In the genomic region with DNA sequence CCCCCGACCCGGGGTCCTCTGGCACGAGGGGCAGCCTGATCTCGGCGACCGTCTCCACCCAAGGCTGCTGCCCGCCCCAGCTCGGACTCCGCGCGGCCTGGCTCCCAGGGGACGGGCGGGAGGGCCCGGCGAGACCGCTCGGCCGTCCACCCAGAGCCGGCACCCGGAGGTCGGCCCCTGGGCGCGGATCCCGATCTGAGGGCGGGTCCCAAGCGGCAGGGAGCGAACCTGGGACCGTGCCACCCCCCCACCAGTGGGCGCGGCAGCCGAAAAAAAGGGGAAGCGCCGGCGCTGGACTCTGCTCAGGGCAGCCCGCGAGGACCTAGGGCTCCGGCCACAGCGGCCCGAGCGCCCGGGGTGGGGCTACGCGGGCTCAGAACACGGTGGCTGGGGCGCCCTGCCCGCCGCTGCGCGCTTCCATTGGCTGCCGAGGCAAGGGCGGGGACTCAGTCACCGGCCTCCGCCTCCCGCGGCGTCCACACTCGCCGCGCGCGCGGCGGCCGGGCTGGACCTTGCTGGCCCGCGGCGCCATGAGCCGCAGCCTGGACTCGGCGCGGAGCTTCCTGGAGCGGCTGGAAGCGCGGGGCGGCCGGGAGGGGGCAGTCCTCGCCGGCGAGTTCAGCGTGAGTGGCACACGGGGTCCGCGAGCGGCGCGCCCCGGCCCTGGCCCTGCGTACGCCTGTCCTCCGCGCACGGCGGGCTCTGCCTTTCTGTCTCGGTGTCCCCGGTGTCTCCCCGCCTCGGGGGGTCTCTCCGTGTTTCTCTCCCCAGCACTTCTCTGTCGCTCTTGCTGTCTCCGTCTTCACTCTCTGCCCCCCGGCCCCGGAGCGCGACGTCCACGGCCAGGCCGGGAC, we compare ENCODE assay signal across 1 cellular context.
TF ChIP-seq lines count a peak whose summit lies in the region.

A gene with protein sequence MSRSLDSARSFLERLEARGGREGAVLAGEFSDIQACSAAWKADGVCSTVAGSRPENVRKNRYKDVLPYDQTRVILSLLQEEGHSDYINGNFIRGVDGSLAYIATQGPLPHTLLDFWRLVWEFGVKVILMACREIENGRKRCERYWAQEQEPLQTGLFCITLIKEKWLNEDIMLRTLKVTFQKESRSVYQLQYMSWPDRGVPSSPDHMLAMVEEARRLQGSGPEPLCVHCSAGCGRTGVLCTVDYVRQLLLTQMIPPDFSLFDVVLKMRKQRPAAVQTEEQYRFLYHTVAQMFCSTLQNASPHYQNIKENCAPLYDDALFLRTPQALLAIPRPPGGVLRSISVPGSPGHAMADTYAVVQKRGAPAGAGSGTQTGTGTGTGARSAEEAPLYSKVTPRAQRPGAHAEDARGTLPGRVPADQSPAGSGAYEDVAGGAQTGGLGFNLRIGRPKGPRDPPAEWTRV (plus strand): TSS at position 479 of the 854 bp plus-strand sequence. CDS start 52 bp downstream, at position 531.

TF ChIP-seq in K562, 482 proteins besides CTCF, POLR2A, EP300 and RAD21 (continued from another document and continues in another):
- TF ChIP-seq, protein P1, sequence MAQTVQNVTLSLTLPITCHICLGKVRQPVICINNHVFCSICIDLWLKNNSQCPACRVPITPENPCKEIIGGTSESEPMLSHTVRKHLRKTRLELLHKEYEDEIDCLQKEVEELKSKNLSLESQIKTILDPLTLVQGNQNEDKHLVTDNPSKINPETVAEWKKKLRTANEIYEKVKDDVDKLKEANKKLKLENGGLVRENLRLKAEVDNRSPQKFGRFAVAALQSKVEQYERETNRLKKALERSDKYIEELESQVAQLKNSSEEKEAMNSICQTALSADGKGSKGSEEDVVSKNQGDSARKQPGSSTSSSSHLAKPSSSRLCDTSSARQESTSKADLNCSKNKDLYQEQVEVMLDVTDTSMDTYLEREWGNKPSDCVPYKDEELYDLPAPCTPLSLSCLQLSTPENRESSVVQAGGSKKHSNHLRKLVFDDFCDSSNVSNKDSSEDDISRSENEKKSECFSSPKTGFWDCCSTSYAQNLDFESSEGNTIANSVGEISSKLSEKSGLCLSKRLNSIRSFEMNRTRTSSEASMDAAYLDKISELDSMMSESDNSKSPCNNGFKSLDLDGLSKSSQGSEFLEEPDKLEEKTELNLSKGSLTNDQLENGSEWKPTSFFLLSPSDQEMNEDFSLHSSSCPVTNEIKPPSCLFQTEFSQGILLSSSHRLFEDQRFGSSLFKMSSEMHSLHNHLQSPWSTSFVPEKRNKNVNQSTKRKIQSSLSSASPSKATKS (CRISPR knock-in tag; IDR thresholded peaks at IDR 0.05): no peak
- TF ChIP-seq, protein P2, sequence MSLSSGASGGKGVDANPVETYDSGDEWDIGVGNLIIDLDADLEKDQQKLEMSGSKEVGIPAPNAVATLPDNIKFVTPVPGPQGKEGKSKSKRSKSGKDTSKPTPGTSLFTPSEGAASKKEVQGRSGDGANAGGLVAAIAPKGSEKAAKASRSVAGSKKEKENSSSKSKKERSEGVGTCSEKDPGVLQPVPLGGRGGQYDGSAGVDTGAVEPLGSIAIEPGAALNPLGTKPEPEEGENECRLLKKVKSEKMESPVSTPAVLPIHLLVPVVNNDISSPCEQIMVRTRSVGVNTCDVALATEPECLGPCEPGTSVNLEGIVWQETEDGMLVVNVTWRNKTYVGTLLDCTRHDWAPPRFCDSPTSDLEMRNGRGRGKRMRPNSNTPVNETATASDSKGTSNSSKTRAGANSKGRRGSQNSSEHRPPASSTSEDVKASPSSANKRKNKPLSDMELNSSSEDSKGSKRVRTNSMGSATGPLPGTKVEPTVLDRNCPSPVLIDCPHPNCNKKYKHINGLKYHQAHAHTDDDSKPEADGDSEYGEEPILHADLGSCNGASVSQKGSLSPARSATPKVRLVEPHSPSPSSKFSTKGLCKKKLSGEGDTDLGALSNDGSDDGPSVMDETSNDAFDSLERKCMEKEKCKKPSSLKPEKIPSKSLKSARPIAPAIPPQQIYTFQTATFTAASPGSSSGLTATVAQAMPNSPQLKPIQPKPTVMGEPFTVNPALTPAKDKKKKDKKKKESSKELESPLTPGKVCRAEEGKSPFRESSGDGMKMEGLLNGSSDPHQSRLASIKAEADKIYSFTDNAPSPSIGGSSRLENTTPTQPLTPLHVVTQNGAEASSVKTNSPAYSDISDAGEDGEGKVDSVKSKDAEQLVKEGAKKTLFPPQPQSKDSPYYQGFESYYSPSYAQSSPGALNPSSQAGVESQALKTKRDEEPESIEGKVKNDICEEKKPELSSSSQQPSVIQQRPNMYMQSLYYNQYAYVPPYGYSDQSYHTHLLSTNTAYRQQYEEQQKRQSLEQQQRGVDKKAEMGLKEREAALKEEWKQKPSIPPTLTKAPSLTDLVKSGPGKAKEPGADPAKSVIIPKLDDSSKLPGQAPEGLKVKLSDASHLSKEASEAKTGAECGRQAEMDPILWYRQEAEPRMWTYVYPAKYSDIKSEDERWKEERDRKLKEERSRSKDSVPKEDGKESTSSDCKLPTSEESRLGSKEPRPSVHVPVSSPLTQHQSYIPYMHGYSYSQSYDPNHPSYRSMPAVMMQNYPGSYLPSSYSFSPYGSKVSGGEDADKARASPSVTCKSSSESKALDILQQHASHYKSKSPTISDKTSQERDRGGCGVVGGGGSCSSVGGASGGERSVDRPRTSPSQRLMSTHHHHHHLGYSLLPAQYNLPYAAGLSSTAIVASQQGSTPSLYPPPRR (CRISPR knock-in tag; IDR thresholded peaks at IDR 0.05; ENCODE audit: borderline replicate concordance): 0 out of 2 replicates have a peak, but pooled peaks have one; percentile 59
- TF ChIP-seq NR4A1 (CRISPR knock-in tag; IDR thresholded peaks at IDR 0.05) (no peak), NR4A1 (tag; IDR thresholded peaks at IDR 0.05) (peak; percentile 47; the same call in 1 of the 2 replicates), ZEB2 (IDR thresholded peaks at IDR 0.05) (no peak), NEUROD1 (IDR thresholded peaks at IDR 0.05; ENCODE audit: borderline replicate concordance, low read depth, low read length, partially characterized antibody) (peak; percentile 51), PHF21A (IDR thresholded peaks at IDR 0.05; ENCODE audit: borderline replicate concordance, low read depth) (no peak), ZSCAN32 (CRISPR knock-in tag; IDR thresholded peaks at IDR 0.05) (peak; percentile 73), ATF7 (IDR thresholded peaks at IDR 0.05) (peak; percentile 73), ZFX (CRISPR knock-in tag; IDR thresholded peaks at IDR 0.05) (peak; percentile 82), POLR2H (tag; IDR thresholded peaks at IDR 0.05; ENCODE audit: low read depth) (peak; percentile 85), NONO (IDR thresholded peaks at IDR 0.05; ENCODE audit: low read depth in 2 of 2, low read length in 1 of 2) (peak; percentile 83 to 94), MYBL2 (IDR thresholded peaks at IDR 0.05; ENCODE audit: low read depth) (no peak), MYBL2 (CRISPR knock-in tag; IDR thresholded peaks at IDR 0.05; ENCODE audit: borderline replicate concordance) (no peak), GATAD2B (IDR thresholded peaks at IDR 0.05; ENCODE audit: borderline replicate concordance) (peak; percentile 87), TSC22D4 (tag; IDR thresholded peaks at IDR 0.05) (no peak), C11orf30 (IDR thresholded peaks at IDR 0.05; ENCODE audit: low read depth) (no peak), CCNT2 (IDR thresholded peaks at IDR 0.05; ENCODE audit: borderline replicate concordance, extremely low read depth, insufficient read length, low read depth, low read length) (peak; percentile 77), CHD2 (IDR thresholded peaks at IDR 0.05; ENCODE audit: low read depth, low read length) (no peak), ZNF212 (CRISPR knock-in tag; IDR thresholded peaks at IDR 0.05) (0 out of 2 replicates have a peak, but pooled peaks have one; percentile 31), SPI1 (IDR thresholded peaks at IDR 0.05; ENCODE audit: borderline replicate concordance, low read depth, low read length) (peak; percentile 96), YY1 (IDR thresholded peaks at IDR 0.05; ENCODE audit: borderline replicate concordance in 1 of 3, control insufficient read depth in 1 of 3, extremely low read depth in 1 of 3, insufficient read depth in 3 of 3, insufficient read length in 1 of 3, insufficient replicate concordance in 2 of 3, low read depth in 1 of 3, low read length in 2 of 3) (peak in 2 of 3 experiments; percentile 77 to 88), ZKSCAN1 (IDR thresholded peaks at IDR 0.05; ENCODE audit: low read depth, low read length) (0 out of 2 replicates have a peak, but pooled peaks have one; percentile 16), ZBTB17 (CRISPR knock-in tag; IDR thresholded peaks at IDR 0.05) (peak; percentile 29; the same call in 1 of the 2 replicates), HDAC1 (IDR thresholded peaks at IDR 0.05) (peak in 1 of 2 experiments; percentile 38; a peak in 1 of 4 replicates)
- TF ChIP-seq, protein P3, sequence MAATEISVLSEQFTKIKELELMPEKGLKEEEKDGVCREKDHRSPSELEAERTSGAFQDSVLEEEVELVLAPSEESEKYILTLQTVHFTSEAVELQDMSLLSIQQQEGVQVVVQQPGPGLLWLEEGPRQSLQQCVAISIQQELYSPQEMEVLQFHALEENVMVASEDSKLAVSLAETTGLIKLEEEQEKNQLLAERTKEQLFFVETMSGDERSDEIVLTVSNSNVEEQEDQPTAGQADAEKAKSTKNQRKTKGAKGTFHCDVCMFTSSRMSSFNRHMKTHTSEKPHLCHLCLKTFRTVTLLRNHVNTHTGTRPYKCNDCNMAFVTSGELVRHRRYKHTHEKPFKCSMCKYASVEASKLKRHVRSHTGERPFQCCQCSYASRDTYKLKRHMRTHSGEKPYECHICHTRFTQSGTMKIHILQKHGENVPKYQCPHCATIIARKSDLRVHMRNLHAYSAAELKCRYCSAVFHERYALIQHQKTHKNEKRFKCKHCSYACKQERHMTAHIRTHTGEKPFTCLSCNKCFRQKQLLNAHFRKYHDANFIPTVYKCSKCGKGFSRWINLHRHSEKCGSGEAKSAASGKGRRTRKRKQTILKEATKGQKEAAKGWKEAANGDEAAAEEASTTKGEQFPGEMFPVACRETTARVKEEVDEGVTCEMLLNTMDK (IDR thresholded peaks at IDR 0.05; ENCODE audit: borderline replicate concordance, insufficient read depth, low read depth, low read length, poor library complexity, severe bottlenecking): peak; percentile 59
- TF ChIP-seq, protein P4, sequence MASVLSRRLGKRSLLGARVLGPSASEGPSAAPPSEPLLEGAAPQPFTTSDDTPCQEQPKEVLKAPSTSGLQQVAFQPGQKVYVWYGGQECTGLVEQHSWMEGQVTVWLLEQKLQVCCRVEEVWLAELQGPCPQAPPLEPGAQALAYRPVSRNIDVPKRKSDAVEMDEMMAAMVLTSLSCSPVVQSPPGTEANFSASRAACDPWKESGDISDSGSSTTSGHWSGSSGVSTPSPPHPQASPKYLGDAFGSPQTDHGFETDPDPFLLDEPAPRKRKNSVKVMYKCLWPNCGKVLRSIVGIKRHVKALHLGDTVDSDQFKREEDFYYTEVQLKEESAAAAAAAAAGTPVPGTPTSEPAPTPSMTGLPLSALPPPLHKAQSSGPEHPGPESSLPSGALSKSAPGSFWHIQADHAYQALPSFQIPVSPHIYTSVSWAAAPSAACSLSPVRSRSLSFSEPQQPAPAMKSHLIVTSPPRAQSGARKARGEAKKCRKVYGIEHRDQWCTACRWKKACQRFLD (CRISPR knock-in tag; IDR thresholded peaks at IDR 0.05): peak; percentile 75; the same call in 1 of the 2 replicates
- TF ChIP-seq, protein P5, sequence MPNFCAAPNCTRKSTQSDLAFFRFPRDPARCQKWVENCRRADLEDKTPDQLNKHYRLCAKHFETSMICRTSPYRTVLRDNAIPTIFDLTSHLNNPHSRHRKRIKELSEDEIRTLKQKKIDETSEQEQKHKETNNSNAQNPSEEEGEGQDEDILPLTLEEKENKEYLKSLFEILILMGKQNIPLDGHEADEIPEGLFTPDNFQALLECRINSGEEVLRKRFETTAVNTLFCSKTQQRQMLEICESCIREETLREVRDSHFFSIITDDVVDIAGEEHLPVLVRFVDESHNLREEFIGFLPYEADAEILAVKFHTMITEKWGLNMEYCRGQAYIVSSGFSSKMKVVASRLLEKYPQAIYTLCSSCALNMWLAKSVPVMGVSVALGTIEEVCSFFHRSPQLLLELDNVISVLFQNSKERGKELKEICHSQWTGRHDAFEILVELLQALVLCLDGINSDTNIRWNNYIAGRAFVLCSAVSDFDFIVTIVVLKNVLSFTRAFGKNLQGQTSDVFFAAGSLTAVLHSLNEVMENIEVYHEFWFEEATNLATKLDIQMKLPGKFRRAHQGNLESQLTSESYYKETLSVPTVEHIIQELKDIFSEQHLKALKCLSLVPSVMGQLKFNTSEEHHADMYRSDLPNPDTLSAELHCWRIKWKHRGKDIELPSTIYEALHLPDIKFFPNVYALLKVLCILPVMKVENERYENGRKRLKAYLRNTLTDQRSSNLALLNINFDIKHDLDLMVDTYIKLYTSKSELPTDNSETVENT (CRISPR knock-in tag; IDR thresholded peaks at IDR 0.05): peak; percentile 74
- TF ChIP-seq, protein P6, sequence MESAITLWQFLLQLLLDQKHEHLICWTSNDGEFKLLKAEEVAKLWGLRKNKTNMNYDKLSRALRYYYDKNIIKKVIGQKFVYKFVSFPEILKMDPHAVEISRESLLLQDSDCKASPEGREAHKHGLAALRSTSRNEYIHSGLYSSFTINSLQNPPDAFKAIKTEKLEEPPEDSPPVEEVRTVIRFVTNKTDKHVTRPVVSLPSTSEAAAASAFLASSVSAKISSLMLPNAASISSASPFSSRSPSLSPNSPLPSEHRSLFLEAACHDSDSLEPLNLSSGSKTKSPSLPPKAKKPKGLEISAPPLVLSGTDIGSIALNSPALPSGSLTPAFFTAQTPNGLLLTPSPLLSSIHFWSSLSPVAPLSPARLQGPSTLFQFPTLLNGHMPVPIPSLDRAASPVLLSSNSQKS (CRISPR knock-in tag; IDR thresholded peaks at IDR 0.05): no peak
- TF ChIP-seq, protein P7, sequence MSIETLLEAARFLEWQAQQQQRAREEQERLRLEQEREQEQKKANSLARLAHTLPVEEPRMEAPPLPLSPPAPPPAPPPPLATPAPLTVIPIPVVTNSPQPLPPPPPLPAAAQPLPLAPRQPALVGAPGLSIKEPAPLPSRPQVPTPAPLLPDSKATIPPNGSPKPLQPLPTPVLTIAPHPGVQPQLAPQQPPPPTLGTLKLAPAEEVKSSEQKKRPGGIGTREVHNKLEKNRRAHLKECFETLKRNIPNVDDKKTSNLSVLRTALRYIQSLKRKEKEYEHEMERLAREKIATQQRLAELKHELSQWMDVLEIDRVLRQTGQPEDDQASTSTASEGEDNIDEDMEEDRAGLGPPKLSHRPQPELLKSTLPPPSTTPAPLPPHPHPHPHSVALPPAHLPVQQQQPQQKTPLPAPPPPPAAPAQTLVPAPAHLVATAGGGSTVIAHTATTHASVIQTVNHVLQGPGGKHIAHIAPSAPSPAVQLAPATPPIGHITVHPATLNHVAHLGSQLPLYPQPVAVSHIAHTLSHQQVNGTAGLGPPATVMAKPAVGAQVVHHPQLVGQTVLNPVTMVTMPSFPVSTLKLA (conservative IDR thresholded peaks at IDR 0.05): 0 out of 4 replicates have a peak, but pooled peaks of 1 of the 2 experiments have one; percentile 33
- TF ChIP-seq, protein P8, sequence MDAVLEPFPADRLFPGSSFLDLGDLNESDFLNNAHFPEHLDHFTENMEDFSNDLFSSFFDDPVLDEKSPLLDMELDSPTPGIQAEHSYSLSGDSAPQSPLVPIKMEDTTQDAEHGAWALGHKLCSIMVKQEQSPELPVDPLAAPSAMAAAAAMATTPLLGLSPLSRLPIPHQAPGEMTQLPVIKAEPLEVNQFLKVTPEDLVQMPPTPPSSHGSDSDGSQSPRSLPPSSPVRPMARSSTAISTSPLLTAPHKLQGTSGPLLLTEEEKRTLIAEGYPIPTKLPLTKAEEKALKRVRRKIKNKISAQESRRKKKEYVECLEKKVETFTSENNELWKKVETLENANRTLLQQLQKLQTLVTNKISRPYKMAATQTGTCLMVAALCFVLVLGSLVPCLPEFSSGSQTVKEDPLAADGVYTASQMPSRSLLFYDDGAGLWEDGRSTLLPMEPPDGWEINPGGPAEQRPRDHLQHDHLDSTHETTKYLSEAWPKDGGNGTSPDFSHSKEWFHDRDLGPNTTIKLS (IDR thresholded peaks at IDR 0.05; ENCODE audit: borderline replicate concordance, low read depth): peak; percentile 62; the same call in 1 of the 2 replicates
